ENCODE assay signal across 1 cellular context in genomic region chr19:40348125-40348913, GRCh38.
A peak's percentile ranks its signal among the peaks of the same experiment; 100 is the strongest.
TF ChIP-seq lines count a peak whose summit lies in the region.

C19orf47 (minus strand) TSS chr19:40348397; CDS start chr19:40341857, 6,540 bp downstream.
PLD3 (plus strand) TSS chr19:40348695; CDS start chr19:40366484, 17,789 bp downstream.

TF ChIP-seq in K562, 482 proteins besides CTCF, POLR2A, EP300 and RAD21 (continued from another document and continues in another):
- peak; percentile 98 for TF ChIP-seq GABPA (tag; conservative IDR thresholded peaks at IDR 0.05; ENCODE audit: low read depth)
- no peak for TF ChIP-seq ZNF217 (CRISPR knock-in tag; IDR thresholded peaks at IDR 0.05)
- TF ChIP-seq ETS2 (tag; IDR thresholded peaks at IDR 0.05; ENCODE audit: borderline replicate concordance, poor library complexity, severe bottlenecking) = no peak
- no peak; the same call in 1 of the 2 replicates for TF ChIP-seq GABPB2 (CRISPR knock-in tag; conservative IDR thresholded peaks at IDR 0.05)
- TF ChIP-seq SRSF3 (IDR thresholded peaks at IDR 0.05; ENCODE audit: insufficient read depth, low read length) = no peak
- no peak for TF ChIP-seq PHB2 (IDR thresholded peaks at IDR 0.05; ENCODE audit: low read depth)
- no peak for TF ChIP-seq ZNF766 (CRISPR knock-in tag; conservative IDR thresholded peaks at IDR 0.05)
- peak; percentile 81 to 96 for TF ChIP-seq FOXK2 (conservative IDR thresholded peaks at IDR 0.05 in 1 of 2, IDR thresholded peaks at IDR 0.05 in 1 of 2; ENCODE audit: low read depth in 2 of 2)
- peak; percentile 70 for TF ChIP-seq ZNF316 (IDR thresholded peaks at IDR 0.05)
- no peak; the same call in 1 of the 2 replicates for TF ChIP-seq NFIC (IDR thresholded peaks at IDR 0.05)
- TF ChIP-seq ZNF445 (CRISPR knock-in tag; IDR thresholded peaks at IDR 0.05; ENCODE audit: low read depth) = no peak
- TF ChIP-seq IRF1 (CRISPR knock-in tag; IDR thresholded peaks at IDR 0.05; ENCODE audit: borderline replicate concordance) = no peak
- no peak for TF ChIP-seq ZNF282 (CRISPR knock-in tag; IDR thresholded peaks at IDR 0.05)
- TF ChIP-seq DPF2 (IDR thresholded peaks at IDR 0.05) = no peak
- no peak; the same call in 1 of the 2 replicates for TF ChIP-seq ARID1B (IDR thresholded peaks at IDR 0.05)
- no peak for TF ChIP-seq MAFF (IDR thresholded peaks at IDR 0.05; ENCODE audit: low read length)
- TF ChIP-seq TFE3 (CRISPR knock-in tag; IDR thresholded peaks at IDR 0.05) = peak; percentile 100
- TF ChIP-seq JUN (IDR thresholded peaks at IDR 0.05; ENCODE audit: borderline replicate concordance, low read depth, low read length) = peak; percentile 87; the same call in 1 of the 2 replicates
- TF ChIP-seq JUN (CRISPR knock-in tag; IDR thresholded peaks at IDR 0.05; ENCODE audit: borderline replicate concordance) = no peak
- no peak for TF ChIP-seq ZNF696 (CRISPR knock-in tag; conservative IDR thresholded peaks at IDR 0.05)
- no peak for TF ChIP-seq ZNF212 (CRISPR knock-in tag; IDR thresholded peaks at IDR 0.05)
- no peak for TF ChIP-seq SMARCC2 (IDR thresholded peaks at IDR 0.05; ENCODE audit: low read depth)
- no peak for TF ChIP-seq ZNF57 (CRISPR knock-in tag; IDR thresholded peaks at IDR 0.05)
- no peak for TF ChIP-seq HDAC8 (tag; IDR thresholded peaks at IDR 0.05)
- TF ChIP-seq STAG1 (CRISPR knock-in tag; IDR thresholded peaks at IDR 0.05; ENCODE audit: borderline replicate concordance) = no peak
- TF ChIP-seq ZNF717 (CRISPR knock-in tag; IDR thresholded peaks at IDR 0.05) = no peak
- TF ChIP-seq HOXB6 (CRISPR knock-in tag; IDR thresholded peaks at IDR 0.05; ENCODE audit: borderline replicate concordance) = no peak
- no peak for TF ChIP-seq XRCC4 (IDR thresholded peaks at IDR 0.05; ENCODE audit: extremely low read depth, insufficient read depth, insufficient read length)
- TF ChIP-seq NUFIP1 (IDR thresholded peaks at IDR 0.05; ENCODE audit: partially characterized antibody) = no peak
- TF ChIP-seq SP2 (IDR thresholded peaks at IDR 0.05; ENCODE audit: extremely low read depth, low read depth, low read length, poor library complexity, severe bottlenecking) = peak; percentile 84
- peak; percentile 80 for TF ChIP-seq FOS (IDR thresholded peaks at IDR 0.05; ENCODE audit: extremely low read depth, insufficient read length)
- no peak for TF ChIP-seq NCOA4 (IDR thresholded peaks at IDR 0.05; ENCODE audit: partially characterized antibody)
- TF ChIP-seq GATA2 (CRISPR knock-in tag; IDR thresholded peaks at IDR 0.05) = no peak
- TF ChIP-seq E2F1 (CRISPR knock-in tag; IDR thresholded peaks at IDR 0.05) = no peak
- TF ChIP-seq MTF1 (CRISPR knock-in tag; IDR thresholded peaks at IDR 0.05; ENCODE audit: borderline replicate concordance) = no peak
- TF ChIP-seq STAT5B (CRISPR knock-in tag; IDR thresholded peaks at IDR 0.05) = no peak
- no peak for TF ChIP-seq CSDE1 (IDR thresholded peaks at IDR 0.05)
- TF ChIP-seq MYBL2 (IDR thresholded peaks at IDR 0.05; ENCODE audit: low read depth) = no peak
- TF ChIP-seq MYBL2 (CRISPR knock-in tag; IDR thresholded peaks at IDR 0.05; ENCODE audit: borderline replicate concordance) = no peak
- TF ChIP-seq CHAMP1 (IDR thresholded peaks at IDR 0.05) = no peak
- no peak for TF ChIP-seq FIP1L1 (IDR thresholded peaks at IDR 0.05; ENCODE audit: low read depth, low read length, poor library complexity, severe bottlenecking)
- TF ChIP-seq NCOR1 (IDR thresholded peaks at IDR 0.05) = no peak
- TF ChIP-seq CREB3L1 (IDR thresholded peaks at IDR 0.05; ENCODE audit: borderline replicate concordance, low read depth) = peak; percentile 47; the same call in 1 of the 2 replicates
- TF ChIP-seq CHD4 (IDR thresholded peaks at IDR 0.05; ENCODE audit: insufficient read depth, insufficient replicate concordance, low read depth, low read length, poor library complexity, severe bottlenecking) = peak; percentile 83
- no peak for TF ChIP-seq ZNF707 (CRISPR knock-in tag; conservative IDR thresholded peaks at IDR 0.05)
- peak in 1 of 2 experiments; percentile 71 for TF ChIP-seq AFF1 (IDR thresholded peaks at IDR 0.05; ENCODE audit: low read depth in 1 of 2, partially characterized antibody in 2 of 2)
- peak; percentile 39; the same call in 1 of the 2 replicates for TF ChIP-seq FOXP1 (CRISPR knock-in tag; IDR thresholded peaks at IDR 0.05)
- no peak for TF ChIP-seq HINFP (tag; conservative IDR thresholded peaks at IDR 0.05; ENCODE audit: low read depth)
- TF ChIP-seq PTTG1 (tag; IDR thresholded peaks at IDR 0.05; ENCODE audit: low read depth) = no peak
- TF ChIP-seq MLLT1 (IDR thresholded peaks at IDR 0.05) = no peak
- TF ChIP-seq RBM15 (IDR thresholded peaks at IDR 0.05; ENCODE audit: insufficient read depth, low read length) = no peak
- TF ChIP-seq RB1 (IDR thresholded peaks at IDR 0.05; ENCODE audit: low read depth) = peak; percentile 81; the same call in 1 of the 2 replicates
- no peak for TF ChIP-seq ZNF239 (CRISPR knock-in tag; IDR thresholded peaks at IDR 0.05)
- TF ChIP-seq KAT7 (CRISPR knock-in tag; IDR thresholded peaks at IDR 0.05; ENCODE audit: borderline replicate concordance) = no peak
- no peak for TF ChIP-seq ATF2 (CRISPR knock-in tag; IDR thresholded peaks at IDR 0.05)
